In the genomic region with DNA sequence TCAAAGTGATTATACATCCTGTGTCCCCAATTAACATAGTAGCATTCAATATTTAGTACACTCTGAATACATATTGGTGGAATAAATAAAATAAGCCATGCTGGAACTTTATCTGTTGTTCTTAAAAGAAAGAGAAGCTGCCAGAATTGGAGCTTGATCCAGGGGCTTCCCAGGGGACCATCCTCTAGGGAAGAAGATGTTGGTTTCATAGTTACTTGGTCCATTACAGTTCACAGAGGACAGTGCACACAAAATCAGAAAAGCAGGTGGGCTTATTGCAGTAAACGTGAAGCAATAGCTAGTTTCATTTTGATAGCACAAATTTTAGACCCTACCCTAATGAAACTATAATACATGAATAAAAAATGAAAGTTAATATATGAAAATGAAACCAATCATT, we compare ENCODE assay signal across 2 cellular contexts.
TF ChIP-seq lines count a peak whose summit lies in the region.

No MANE protein-coding gene starts in this region.

TF ChIP-seq in SK-N-SH, 30 proteins besides CTCF, POLR2A, EP300 and RAD21 (continued from another document):
- TF ChIP-seq, protein P1, sequence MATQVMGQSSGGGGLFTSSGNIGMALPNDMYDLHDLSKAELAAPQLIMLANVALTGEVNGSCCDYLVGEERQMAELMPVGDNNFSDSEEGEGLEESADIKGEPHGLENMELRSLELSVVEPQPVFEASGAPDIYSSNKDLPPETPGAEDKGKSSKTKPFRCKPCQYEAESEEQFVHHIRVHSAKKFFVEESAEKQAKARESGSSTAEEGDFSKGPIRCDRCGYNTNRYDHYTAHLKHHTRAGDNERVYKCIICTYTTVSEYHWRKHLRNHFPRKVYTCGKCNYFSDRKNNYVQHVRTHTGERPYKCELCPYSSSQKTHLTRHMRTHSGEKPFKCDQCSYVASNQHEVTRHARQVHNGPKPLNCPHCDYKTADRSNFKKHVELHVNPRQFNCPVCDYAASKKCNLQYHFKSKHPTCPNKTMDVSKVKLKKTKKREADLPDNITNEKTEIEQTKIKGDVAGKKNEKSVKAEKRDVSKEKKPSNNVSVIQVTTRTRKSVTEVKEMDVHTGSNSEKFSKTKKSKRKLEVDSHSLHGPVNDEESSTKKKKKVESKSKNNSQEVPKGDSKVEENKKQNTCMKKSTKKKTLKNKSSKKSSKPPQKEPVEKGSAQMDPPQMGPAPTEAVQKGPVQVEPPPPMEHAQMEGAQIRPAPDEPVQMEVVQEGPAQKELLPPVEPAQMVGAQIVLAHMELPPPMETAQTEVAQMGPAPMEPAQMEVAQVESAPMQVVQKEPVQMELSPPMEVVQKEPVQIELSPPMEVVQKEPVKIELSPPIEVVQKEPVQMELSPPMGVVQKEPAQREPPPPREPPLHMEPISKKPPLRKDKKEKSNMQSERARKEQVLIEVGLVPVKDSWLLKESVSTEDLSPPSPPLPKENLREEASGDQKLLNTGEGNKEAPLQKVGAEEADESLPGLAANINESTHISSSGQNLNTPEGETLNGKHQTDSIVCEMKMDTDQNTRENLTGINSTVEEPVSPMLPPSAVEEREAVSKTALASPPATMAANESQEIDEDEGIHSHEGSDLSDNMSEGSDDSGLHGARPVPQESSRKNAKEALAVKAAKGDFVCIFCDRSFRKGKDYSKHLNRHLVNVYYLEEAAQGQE (IDR thresholded peaks at IDR 0.05; ENCODE audit: low read depth, low read length), result no peak
- TF ChIP-seq SMC3 (IDR thresholded peaks at IDR 0.05; ENCODE audit: low read depth, low read length) (no peak), JUND (IDR thresholded peaks at IDR 0.05) (no peak), CHD2 (IDR thresholded peaks at IDR 0.05; ENCODE audit: low read length, partially characterized antibody) (no peak)
TF ChIP-seq in SK-N-SH: peak in this region for 0.

TF ChIP-seq in SK-N-SH treated with all-trans-retinoic acid at 6 μM for 48 hours, 23 proteins besides CTCF, POLR2A, EP300 and RAD21 (continued from another document):
- no peak for TF ChIP-seq PPARA (CRISPR knock-in tag; IDR thresholded peaks at IDR 0.05; ENCODE audit: borderline replicate concordance)
